In the genomic region with DNA sequence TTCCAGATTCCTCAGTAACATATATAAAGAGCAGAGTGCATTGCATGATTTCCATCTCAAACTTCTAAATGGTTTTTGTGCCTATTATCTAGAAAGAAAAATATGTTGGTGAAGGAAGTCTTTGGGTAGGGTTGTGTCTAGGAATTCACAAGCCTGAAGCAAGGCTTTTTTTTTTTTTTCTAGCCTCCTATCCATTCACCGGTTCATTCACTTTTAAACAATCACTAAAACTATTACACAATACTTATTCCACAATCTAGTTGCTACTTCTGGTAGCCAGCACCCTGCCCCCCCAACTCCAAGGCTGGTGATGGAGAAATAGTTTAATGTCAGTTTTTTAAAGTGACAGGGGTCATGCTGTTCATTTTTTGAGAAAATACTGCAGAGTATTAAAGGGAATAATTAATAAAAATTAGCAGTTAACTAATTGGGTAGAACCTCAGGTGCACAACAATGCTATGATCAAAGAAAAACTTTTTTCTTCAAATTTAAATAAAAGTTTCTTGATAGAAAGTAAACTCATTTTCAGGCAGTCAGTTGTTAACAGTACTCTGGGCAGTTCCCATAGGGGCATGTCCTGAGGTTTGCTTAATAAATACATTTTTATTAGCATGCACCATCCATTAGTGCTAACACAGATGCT, we compare ENCODE assay signal across 8 cellular contexts. TPM values are rescaled to one million over a fixed set of nuclear protein-coding genes. Genes with fewer than 3 reads are reported as not detected.
DNase-seq lines count a peak whose midpoint lies in the region; FAIRE-seq and TF ChIP-seq lines count a peak whose summit lies in the region.

No MANE protein-coding gene starts in this region.

- no peak overlapping the region for H2BK5ac ChIP-seq in H1 (ENCODE audit: low read depth, low read length)

- H3K79me2 ChIP-seq in H1 (ENCODE audit: control insufficient read depth in 1 of 2, insufficient read depth in 2 of 2, low read length in 2 of 2): peaks cover 0 to 21% of the 10 kb centered on the region in 2 experiments; a peak in 2 of 4 replicates
- peaks cover 16% of the 10 kb centered on the region for H3K79me2 ChIP-seq in neural progenitor cell (ENCODE audit: low read depth)

- H2BK12ac ChIP-seq in H1 (ENCODE audit: low read depth, low read length): no peak overlapping the region

- peaks cover 5% of the 10 kb centered on the region for H3K36me3 Mint-ChIP-seq in neural progenitor cell

- no peak overlapping the region for H4K91ac ChIP-seq in H1 (replicated peaks; ENCODE audit: insufficient read length, low read length)

- no peak overlapping the region for H3K56ac ChIP-seq in H1 (replicated peaks; ENCODE audit: insufficient read length, low read depth, low read length)

- no peak overlapping the region for H3K23ac ChIP-seq in H1 (ENCODE audit: insufficient read length)

- intact Hi-C loops in posterior cingulate gyrus (cut with DNase I): loop anchor here (5.0 kb wide), 1 partner anchor 47 kb away; no protein-coding TSS in a partner anchor

- no peak overlapping the region for H2BK15ac ChIP-seq in H1 (ENCODE audit: low read length)

- peaks cover 43% of the 10 kb centered on the region for H3F3A ChIP-seq in neural progenitor cell (ENCODE audit: low read depth)

- H4K20me1 ChIP-seq in H1 (replicated peaks in 1 of 2; ENCODE audit: control insufficient read depth in 1 of 2, insufficient read depth in 2 of 2, low read length in 2 of 2) (peaks cover 0 to 2% of the 10 kb centered on the region in 2 experiments), neural progenitor cell (ENCODE audit: low read depth) (peaks cover 16% of the 10 kb centered on the region)

- no peak for TF ChIP-seq EP300 in H1 (IDR thresholded peaks at IDR 0.05; ENCODE audit: borderline replicate concordance in 1 of 2, low read depth in 2 of 2, low read length in 2 of 2)

- FAIRE-seq in H1 (lab: Jason Lieb, UNC): no peak

- H3K36me3 ChIP-seq in GM06990 (ENCODE audit: control insufficient read depth, insufficient read depth, low read length) (no peaks in the 10 kb centered on the region; the same call in 1 of the 2 replicates), H1 (ENCODE audit: control insufficient read depth in 2 of 4, insufficient read depth in 4 of 4, low read length in 3 of 4) (peaks cover 0 to 6% (median 0%) of the 10 kb centered on the region in 4 experiments; a peak in 1 of 8 replicates), neural progenitor cell (no peaks in the 10 kb centered on the region)

- peaks cover 47% of the 10 kb centered on the region for H3K4me1 Mint-ChIP-seq in neural progenitor cell

- no peaks in the 10 kb centered on the region; the same call in 1 of the 2 replicates for H3K23me2 ChIP-seq in H1 (ENCODE audit: low read depth, low read length)

- H3K27ac ChIP-seq in H1 (ENCODE audit: low read depth, low read length) (no peak overlapping the region), neural progenitor cell (no peak overlapping the region)

- H3K4ac ChIP-seq in H1 (replicated peaks; ENCODE audit: insufficient read length, low read depth, low read length): no peak overlapping the region

- H3K4me3 ChIP-seq in GM06990 (replicated peaks; ENCODE audit: low read depth, low read length): peak overlapping the region; percentile 55
- H3K4me3 ChIP-seq in H1 (ENCODE audit: extremely low read depth in 1 of 4, insufficient read depth in 2 of 4, low read depth in 3 of 4, low read length in 4 of 4): peak overlapping the region; percentile 30 to 67 (median 57); a peak in 5 of 8 replicates
- H3K4me3 ChIP-seq in neural progenitor cell: peak overlapping the region; percentile 43

- H3K4me3 Mint-ChIP-seq in neural progenitor cell: peak overlapping the region; percentile 81

- 71 to 100% methylated on average over 1 of the region's 1 CpG for WGBS in H1 (ENCODE audit: extremely low coverage in 1 of 2, insufficient coverage in 1 of 2, insufficient read length in 1 of 2, insufficient replicate concordance in 2 of 2, low coverage in 1 of 2, low lambda C conversion rate in 2 of 2, missing lambda C conversion rate in 1 of 2), 2 experiments

- H3K9me3 ChIP-seq in H1 (ENCODE audit: insufficient read depth in 2 of 2, low read depth in 1 of 2, low read length in 1 of 2): peaks cover 0 to 3% of the 10 kb centered on the region in 2 experiments; a peak in 1 of 4 replicates
- H3K9me3 ChIP-seq in neural progenitor cell (ENCODE audit: low read depth): no peaks in the 10 kb centered on the region

- H2AK5ac ChIP-seq in H1 (ENCODE audit: low read depth, low read length): no peak overlapping the region

- H3K9me3 Mint-ChIP-seq in neural progenitor cell: peaks cover 4% of the 10 kb centered on the region

- H3K14ac ChIP-seq in H1 (ENCODE audit: insufficient read length): no peak overlapping the region

- H3K27ac Mint-ChIP-seq in neural progenitor cell: no peak overlapping the region

- H2BK20ac ChIP-seq in H1 (ENCODE audit: low read length): no peak overlapping the region

- H3K4me1 ChIP-seq in H1 (replicated peaks in 1 of 4; ENCODE audit: control insufficient read depth in 3 of 4, insufficient read depth in 4 of 4, low read length in 3 of 4) (peaks cover 5 to 13% (median 9%) of the 10 kb centered on the region in 4 experiments; a peak in 6 of 7 replicates), neural progenitor cell (peaks cover 29% of the 10 kb centered on the region)

- no peak for TF ChIP-seq RAD21 in H1 (IDR thresholded peaks at IDR 0.05 in 1 of 2, conservative IDR thresholded peaks at IDR 0.05 in 1 of 2; ENCODE audit: low read depth in 2 of 2, low read length in 2 of 2)

- H2BK120ac ChIP-seq in H1 (replicated peaks; ENCODE audit: low read depth, low read length): no peak overlapping the region

- H3K9ac ChIP-seq in H1 (replicated peaks in 1 of 4; ENCODE audit: extremely low read depth in 1 of 4, low read depth in 3 of 4, low read length in 3 of 4): peak overlapping the region in 3 of 4 experiments; percentile 13 to 70 (median 65); a peak in 5 of 7 replicates
- H3K9ac ChIP-seq in neural progenitor cell: no peak overlapping the region

- TF ChIP-seq POLR2A in H1 (IDR thresholded peaks at IDR 0.05; ENCODE audit: control extremely low read depth in 1 of 2, low read depth in 2 of 2, low read length in 2 of 2): no peak

- no peaks in the 10 kb centered on the region for H3K79me1 ChIP-seq in H1 (ENCODE audit: low read depth, low read length)

- H4K5ac ChIP-seq in H1 (ENCODE audit: insufficient read length, low read depth, low read length): peak overlapping the region; percentile 73

- peaks cover 7% of the 10 kb centered on the region for H3K27me3 Mint-ChIP-seq in neural progenitor cell (ENCODE audit: insufficient read depth, low read depth)

- H3K4me2 ChIP-seq in H1 (ENCODE audit: insufficient read depth in 1 of 2, low read depth in 2 of 2, low read length in 2 of 2) (peak overlapping the region; percentile 63 to 68), neural progenitor cell (peak overlapping the region; percentile 68)

- CTCF ChIA-PET in H1 (lab: Charles Lee; ENCODE audit: partially characterized antibody): interaction anchor here (0.6 to 1.6 kb wide), 7 partner anchors 16 to 493 kb away, joined by 3 to 9 read pairs (median 3); no protein-coding TSS in a partner anchor

- DNase-seq in GM06990 (ENCODE audit: extremely low read depth, insufficient read length) (no peak), OCI-M1 (lab: John Stamatoyannopoulos, UW) (peak; percentile 81), H1 (ENCODE audit: low read depth in 1 of 2, low spot score in 2 of 2) (no peak), neural progenitor cell (ENCODE audit: low spot score) (no peak), NCI-H128 (lab: John Stamatoyannopoulos, UW; ENCODE audit: unreplicated experiment) (no peak), posterior cingulate gyrus (no peak), DMS 273 (lab: John Stamatoyannopoulos, UW; ENCODE audit: unreplicated experiment) (no peak)
- no peak for DNase-seq in activated CD4-positive, alpha-beta T cell treated with anti-CD3 and anti-CD28 coated beads for 48 hours

- no peak overlapping the region for H2AFZ ChIP-seq in H1 (ENCODE audit: low read length)
- H2AFZ ChIP-seq in neural progenitor cell (replicated peaks): peak overlapping the region; percentile 83

- no peak for TF ChIP-seq CTCF in GM06990 (IDR thresholded peaks at IDR 0.05; ENCODE audit: insufficient read depth, low read length, poor library complexity, severe bottlenecking)
- no peak for TF ChIP-seq CTCF in H1 (IDR thresholded peaks at IDR 0.05; ENCODE audit: control extremely low read depth in 1 of 3, insufficient read depth in 1 of 3, low read depth in 1 of 3, low read length in 3 of 3)
- no peak for TF ChIP-seq CTCF in neural progenitor cell (IDR thresholded peaks at IDR 0.05)

- H3K18ac ChIP-seq in H1 (ENCODE audit: extremely low read depth, low read length): no peak overlapping the region

- H3K27me3 ChIP-seq in GM06990 (replicated peaks; ENCODE audit: control insufficient read depth, insufficient read depth, low read length): no peaks in the 10 kb centered on the region
- no peaks in the 10 kb centered on the region for H3K27me3 ChIP-seq in H1 (replicated peaks in 1 of 4; ENCODE audit: control insufficient read depth in 3 of 4, extremely low read depth in 1 of 4, insufficient read depth in 3 of 4, low read length in 3 of 4)
- no peaks in the 10 kb centered on the region for H3K27me3 ChIP-seq in neural progenitor cell

- POLR2A ChIA-PET in H1 (lab: Charles Lee; ENCODE audit: partially characterized antibody): interaction anchor here (0.6 to 3.6 kb wide), 11 partner anchors 11 to 498 kb away, joined by 3 to 35 read pairs (median 4); a partner anchor contains a TSS

- no peak overlapping the region for H4K8ac ChIP-seq in H1 (ENCODE audit: extremely low read depth, insufficient read depth, low read length)

TF ChIP-seq in H1, 55 proteins besides CTCF, POLR2A, EP300 and RAD21:
- TF ChIP-seq CEBPB (IDR thresholded peaks at IDR 0.05; ENCODE audit: low read depth, low read length): 0 out of 2 replicates have a peak, but pooled peaks have one; percentile 27
- TF ChIP-seq GTF2F1 (IDR thresholded peaks at IDR 0.05; ENCODE audit: borderline replicate concordance, low read depth, low read length): no peak
- TF ChIP-seq RXRA (IDR thresholded peaks at IDR 0.05; ENCODE audit: insufficient read depth, low read depth, low read length): no peak
- no peak for TF ChIP-seq HDAC2 (IDR thresholded peaks at IDR 0.05; ENCODE audit: borderline replicate concordance in 1 of 2, low read depth in 2 of 2, low read length in 2 of 2)

RNA-seq across cellular contexts. Expression of a gene that starts 10.9 kb away (rescaled TPM):
- 67.5 and 68.9 TPM in 2 replicates for total RNA-seq in H1 (2021; fragmentation: NEBNext Ultra II Directional; extraction: Animal tissue kit (Norgen Biotek cat#: 25700))
- 24.9 and 36.0 TPM in 2 replicates for polyA plus RNA-seq in H1 (2011; rRNA removed)
- polyA plus RNA-seq in H1 (2011; cell fraction: cytosol; rRNA removed): 14.9 TPM
- polyA plus RNA-seq in H1 (2011; cell fraction: nucleus; rRNA removed): 108 TPM
- 22.9 to 44.8 TPM (median 38.6 TPM) in 4 replicates for polyA plus RNA-seq in H1 (2012, experiment 1 of 2)
- 26.3 TPM for polyA plus RNA-seq in H1 (2012, experiment 2 of 2)
- polyA plus RNA-seq in H1 (2013, experiment 1 of 2): 31.8 TPM
- polyA plus RNA-seq in H1 (2013, experiment 2 of 2): 31.3 TPM
- 22.1 and 38.7 TPM in 2 replicates for polyA minus RNA-seq in H1 (2011; rRNA and poly(A)+ RNA removed)
- 41.8 TPM for polyA minus RNA-seq in H1 (2011; cell fraction: cytosol; rRNA and poly(A)+ RNA removed)
- 37.3 TPM for polyA minus RNA-seq in H1 (2011; cell fraction: nucleus; rRNA and poly(A)+ RNA removed)
- 21.2 and 22.9 TPM in 2 replicates for total RNA-seq in neural progenitor cell (ENCODE audit: low replicate concordance)
